Comparison of ENCODE assay signal across 8 cellular contexts in the genomic region with DNA sequence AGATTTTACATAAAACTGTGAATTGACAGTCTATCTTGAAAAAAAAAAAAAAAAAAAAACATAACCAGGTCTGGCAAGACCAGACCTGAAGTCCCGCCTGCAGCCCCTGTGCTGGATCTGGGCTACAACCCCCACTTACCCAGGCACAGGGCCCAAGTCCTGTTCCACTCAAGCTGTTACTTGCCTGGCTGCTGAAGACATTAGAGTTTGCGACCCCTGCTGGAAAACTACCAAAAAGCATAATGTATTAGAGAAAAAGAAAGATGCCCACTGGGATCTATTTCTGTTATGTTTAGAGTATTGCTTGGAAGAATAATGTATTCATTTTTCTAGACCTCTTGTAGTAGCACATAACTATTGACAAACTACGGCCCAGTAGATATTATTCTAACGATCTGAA. TPM values are rescaled to one million over a fixed set of nuclear protein-coding genes. Genes with fewer than 3 reads are reported as not detected.
A peak's percentile ranks its signal among the peaks of the same experiment; 100 is the strongest.
DNase-seq lines count a peak whose midpoint lies in the region; ATAC-seq and TF ChIP-seq lines count a peak whose summit lies in the region.

No MANE protein-coding gene starts in this region.

- no peak overlapping the region for H3K23ac ChIP-seq in mesendoderm (ENCODE audit: low read length)

- H3K9me3 Mint-ChIP-seq in activated T-helper 17 cell treated with anti-CD3 and anti-CD28 coated beads, Interleukin-2, amount 50 U/mL, for 72 hours = no peaks in the 10 kb centered on the region

- H3K27me3 ChIP-seq in MM.1S (replicated peaks; ENCODE audit: insufficient read depth, low read length) (no peaks in the 10 kb centered on the region), mesendoderm (ENCODE audit: insufficient read depth, low read length, poor library complexity) (no peaks in the 10 kb centered on the region), colonic mucosa (no peaks in the 10 kb centered on the region)

- no peaks in the 10 kb centered on the region for H3F3A ChIP-seq in MM.1S (ENCODE audit: insufficient read depth, low read length)

- no peak overlapping the region for H2AFZ ChIP-seq in MM.1S (ENCODE audit: low read length)

- H3K36me3 Mint-ChIP-seq in activated T-helper 17 cell treated with anti-CD3 and anti-CD28 coated beads, Interleukin-2, amount 50 U/mL, for 72 hours (ENCODE audit: low read depth) = no peaks in the 10 kb centered on the region

- POLR2A ChIA-PET in AG04449 (lab: Yijun Ruan, JAX) = no interaction called here

- H3K9me3 ChIP-seq in MM.1S (replicated peaks; ENCODE audit: insufficient read depth, low read length) (no peaks in the 10 kb centered on the region), colonic mucosa (no peaks in the 10 kb centered on the region)

- H4K20me1 ChIP-seq in MM.1S (ENCODE audit: insufficient read depth, low read length) = no peaks in the 10 kb centered on the region

- no peak overlapping the region for H3K4me2 ChIP-seq in MM.1S (ENCODE audit: low read depth, low read length)
- no peak overlapping the region for H3K4me2 ChIP-seq in mesendoderm (ENCODE audit: low read length)

- H3K9me2 ChIP-seq in MM.1S (replicated peaks; ENCODE audit: insufficient read depth, low read length) = no peaks in the 10 kb centered on the region

- H4K8ac ChIP-seq in mesendoderm (ENCODE audit: low read depth, low read length) = no peak overlapping the region

- intact Hi-C loops in colonic mucosa (cut with DNase I) = loop anchor here (10.0 kb wide), 1 partner anchor 201 kb away; no protein-coding TSS in a partner anchor

- WGBS in mesendoderm (ENCODE audit: extremely low coverage, insufficient coverage, low lambda C conversion rate) = no CpG with 5 or more reads among the region's 4 CpGs

- TF ChIP-seq CTCF in AG04449 (IDR thresholded peaks at IDR 0.05; ENCODE audit: insufficient read depth, low read length, missing control alignments) = peak; percentile 11
- peak; percentile 52 for TF ChIP-seq CTCF in GM12865 (IDR thresholded peaks at IDR 0.05; ENCODE audit: insufficient read depth, low read depth, low read length, missing control alignments)
- TF ChIP-seq CTCF in MM.1S (IDR thresholded peaks at IDR 0.05; ENCODE audit: low read length) = peak; percentile 67
- TF ChIP-seq CTCF in colonic mucosa (IDR thresholded peaks at IDR 0.05) = no peak

- H3K4me3 ChIP-seq in AG04449 (ENCODE audit: low read depth, low read length) (no peak overlapping the region), GM12865 (ENCODE audit: low read depth, low read length) (no peak overlapping the region), MM.1S (ENCODE audit: low read length) (no peak overlapping the region), mesendoderm (ENCODE audit: low read length) (no peak overlapping the region), colonic mucosa (no peak overlapping the region)

- H3K56ac ChIP-seq in mesendoderm (ENCODE audit: low read length) = peak overlapping the region; percentile 78

- no peak overlapping the region for H2AK5ac ChIP-seq in mesendoderm (ENCODE audit: low read length)

- H3K27ac Mint-ChIP-seq in activated T-helper 17 cell treated with anti-CD3 and anti-CD28 coated beads, Interleukin-2, amount 50 U/mL, for 72 hours = no peak overlapping the region

- H3K27ac ChIP-seq in MM.1S (ENCODE audit: low read length) (no peak overlapping the region), mesendoderm (ENCODE audit: low read depth, low read length) (no peak overlapping the region), colonic mucosa (no peak overlapping the region)

- H2BK5ac ChIP-seq in mesendoderm (ENCODE audit: low read length) = no peak overlapping the region

- peaks cover 16% of the 10 kb centered on the region for H3K79me1 ChIP-seq in mesendoderm (ENCODE audit: low read length)

- no peak for ATAC-seq in activated T-helper 17 cell treated with anti-CD3 and anti-CD28 coated beads, Interleukin-2, amount 50 U/mL, for 72 hours (replicated peaks)
- no peak for ATAC-seq in HG02588 (IDR thresholded peaks at IDR 0.05; ENCODE audit: unreplicated experiment)

- H4K5ac ChIP-seq in mesendoderm (ENCODE audit: low read length) = no peak overlapping the region

- no peaks in the 10 kb centered on the region for H3K36me3 ChIP-seq in MM.1S (replicated peaks; ENCODE audit: insufficient read depth, low read length)
- H3K36me3 ChIP-seq in mesendoderm (ENCODE audit: control insufficient read depth, insufficient read depth, low read length) = no peaks in the 10 kb centered on the region
- no peaks in the 10 kb centered on the region for H3K36me3 ChIP-seq in colonic mucosa

- DNase-seq in AG04449 (ENCODE audit: low read depth, low spot score) (no peak), GM12865 (ENCODE audit: low read depth) (peak; percentile 70), MM.1S (peak; percentile 60), astrocyte of the hippocampus (ENCODE audit: low read depth, low spot score) (peak; percentile 42), mesendoderm (peak; percentile 89), colonic mucosa (no peak)

- no peak overlapping the region for H2BK120ac ChIP-seq in mesendoderm (ENCODE audit: low read depth, low read length)

- H3K9ac ChIP-seq in MM.1S (ENCODE audit: low read length) (no peak overlapping the region), mesendoderm (ENCODE audit: low read length) (peak overlapping the region; percentile 34), colonic mucosa (ENCODE audit: low read depth in 2 of 2, low read length in 2 of 2) (no peak overlapping the region)

- 0 out of 2 replicates have a peak, but pooled peaks cover 3% of the 10 kb centered on the region for H3K4me1 ChIP-seq in MM.1S (ENCODE audit: low read length)
- peaks cover 22% of the 10 kb centered on the region for H3K4me1 ChIP-seq in mesendoderm (ENCODE audit: control insufficient read depth, low read depth, low read length)
- peaks cover 4% of the 10 kb centered on the region for H3K4me1 ChIP-seq in colonic mucosa

- no peak overlapping the region for H3K18ac ChIP-seq in mesendoderm (ENCODE audit: low read length)

- H3K4me3 Mint-ChIP-seq in activated T-helper 17 cell treated with anti-CD3 and anti-CD28 coated beads, Interleukin-2, amount 50 U/mL, for 72 hours = no peak overlapping the region

- peaks cover 19% of the 10 kb centered on the region for H3K79me2 ChIP-seq in MM.1S (ENCODE audit: low read length)
- peaks cover 40% of the 10 kb centered on the region for H3K79me2 ChIP-seq in mesendoderm (ENCODE audit: control insufficient read depth, insufficient read depth, low read length)

- no peak overlapping the region for H3K4ac ChIP-seq in mesendoderm (ENCODE audit: low read depth, low read length)

- CTCF ChIA-PET in AG04449 (lab: Yijun Ruan, JAX) = interaction anchor here (0.6 to 2.0 kb wide), 3 partner anchors 751 to 870 kb away, joined by 3 to 7 read pairs (median 3); no protein-coding TSS in a partner anchor

- no peaks in the 10 kb centered on the region for H3K4me1 Mint-ChIP-seq in activated T-helper 17 cell treated with anti-CD3 and anti-CD28 coated beads, Interleukin-2, amount 50 U/mL, for 72 hours

- H3K27me3 Mint-ChIP-seq in activated T-helper 17 cell treated with anti-CD3 and anti-CD28 coated beads, Interleukin-2, amount 50 U/mL, for 72 hours = peaks cover 14% of the 10 kb centered on the region

- no peak overlapping the region for H2BK15ac ChIP-seq in mesendoderm (replicated peaks; ENCODE audit: low read depth)

RNA-seq across cellular contexts. Expression of a gene that starts 4.7 kb away (rescaled TPM):
- polyA plus RNA-seq in mesendoderm (2013, experiment 1 of 2) = 1.2 TPM
- polyA plus RNA-seq in mesendoderm (2013, experiment 2 of 2) = 1.2 TPM
- total RNA-seq in activated T-helper 17 cell treated with anti-CD3 and anti-CD28 coated beads, Interleukin-2, amount 50 U/mL, for 72 hours = under 1 TPM; 0.05 to 0.19 TPM
- total RNA-seq in colonic mucosa = 1 to 10 TPM; 6.6 to 7.6 TPM

Comparison
In these comparisons a context has a peak if more than half of its experiments do, and no peak if none do; other contexts are left out.
1. DNase-seq: peak in GM12865 (single experiment), MM.1S (single experiment), astrocyte of the hippocampus (single experiment) and mesendoderm (single experiment); none in AG04449 (single experiment) and colonic mucosa (single experiment).
2. RNA of a gene that starts 4.7 kb away (total RNA-seq): 6.6 to 7.6 TPM in colonic mucosa; 0.05 to 0.19 TPM in activated T-helper 17 cell treated with anti-CD3 and anti-CD28 coated beads, Interleukin-2, amount 50 U/mL, for 72 hours; every median in the first group is over 4 times any median in the second.